In genomic region chr20:13298692-13299373, GRCh38 we compare ENCODE assay signal across 24 cellular contexts.
"Had no signal": no experiment of that assay in that cellular context is flagged by ENCODE, and none has a peak within 500 bp of the region (broad histone marks: within the 10 kb centered on the region; RNA-seq: fewer than 3 reads in every experiment).

No MANE protein-coding gene starts in this region.

- H3K9me3 ChIP-seq: esophagus squamous epithelium, tibial artery, upper lobe of right lung had no signal

- H3K9me3 Mint-ChIP-seq: central memory CD8-positive, alpha-beta T cell; dendritic cell treated with granulocyte-macrophage colony-stimulating factor and Interleukin-4, amounts not matched to agents 40 ng/mL and 50 ng/mL, for 4 days; memory B cell; natural killer cell; stimulated activated naive B cell treated with anti-CD40 and anti-IgM and Interleukin-4, amounts not matched to agents 10 μg/mL and 1 μg/mL and 100 μg/mL, for 72 hours; T-helper 1 cell treated with Interleukin-12 subunit alpha and Interleukin-12 subunit beta and Interleukin-4 antibody, amounts not matched to agents 30 μg/mL and 1 μg/mL, for 36 hours had no signal

- H3K4me3 Mint-ChIP-seq: activated naive CD8-positive, alpha-beta T cell; central memory CD8-positive, alpha-beta T cell; dendritic cell treated with granulocyte-macrophage colony-stimulating factor and Interleukin-4, amounts not matched to agents 40 ng/mL and 50 ng/mL, for 4 days; endodermal cell; memory B cell; natural killer cell; stimulated activated naive B cell treated with anti-CD40 and anti-IgM and Interleukin-4, amounts not matched to agents 10 μg/mL and 1 μg/mL and 100 μg/mL, for 72 hours; T-helper 1 cell treated with Interleukin-12 subunit alpha and Interleukin-12 subunit beta and Interleukin-4 antibody, amounts not matched to agents 30 μg/mL and 1 μg/mL, for 36 hours had no signal

- H3K27ac Mint-ChIP-seq: activated naive CD8-positive, alpha-beta T cell; dendritic cell treated with granulocyte-macrophage colony-stimulating factor and Interleukin-4, amounts not matched to agents 40 ng/mL and 50 ng/mL, for 4 days; endodermal cell; memory B cell; natural killer cell; stimulated activated naive B cell treated with anti-CD40 and anti-IgM and Interleukin-4, amounts not matched to agents 10 μg/mL and 1 μg/mL and 100 μg/mL, for 72 hours; T-helper 1 cell treated with Interleukin-12 subunit alpha and Interleukin-12 subunit beta and Interleukin-4 antibody, amounts not matched to agents 30 μg/mL and 1 μg/mL, for 36 hours had no signal

- H3K4me1 ChIP-seq: esophagus squamous epithelium, stomach, tibial artery, upper lobe of right lung had no signal

- H3K4me3 ChIP-seq: esophagus squamous epithelium, smooth muscle cell, stomach, tibial artery, upper lobe of right lung had no signal

- H3K27ac ChIP-seq: esophagus squamous epithelium, stomach, tibial artery, upper lobe of right lung, WERI-Rb-1 had no signal

- ATAC-seq: activated CD4-positive, CD25-positive, alpha-beta regulatory T cell treated with anti-CD3 and anti-CD28 coated beads, Interleukin-2, amount 50 U/mL, for 24 hours; natural killer cell; stimulated activated naive B cell treated with anti-CD40 and anti-IgM and Interleukin-4, amounts not matched to agents 10 μg/mL and 1 μg/mL and 100 μg/mL, for 72 hours; upper lobe of right lung had no signal

- H3K27me3 Mint-ChIP-seq: activated naive CD8-positive, alpha-beta T cell; central memory CD8-positive, alpha-beta T cell; dendritic cell treated with granulocyte-macrophage colony-stimulating factor and Interleukin-4, amounts not matched to agents 40 ng/mL and 50 ng/mL, for 4 days; stimulated activated naive B cell treated with anti-CD40 and anti-IgM and Interleukin-4, amounts not matched to agents 10 μg/mL and 1 μg/mL and 100 μg/mL, for 72 hours had no signal

- H3K36me3 Mint-ChIP-seq: memory B cell; natural killer cell; stimulated activated naive B cell treated with anti-CD40 and anti-IgM and Interleukin-4, amounts not matched to agents 10 μg/mL and 1 μg/mL and 100 μg/mL, for 72 hours had no signal

- DNase-seq: activated CD4-positive, alpha-beta T cell treated with anti-CD3 and anti-CD28 coated beads for 48 hours; activated CD4-positive, alpha-beta T cell treated with anti-CD3 and anti-CD28 coated beads, Interleukin-2, amount 50 U/mL, for 48 hours; activated CD8-positive, alpha-beta memory T cell treated with anti-CD3 and anti-CD28 coated beads for 24 hours; activated effector memory CD4-positive, alpha-beta T cell treated with Interleukin-2 at 50 U/mL for 16 hours; activated naive CD4-positive, alpha-beta T cell treated with Interleukin-2 at 50 U/mL for 16 hours; endodermal cell; esophagus squamous epithelium; natural killer cell; stimulated activated CD4-positive, alpha-beta T cell treated with anti-CD3 and anti-CD28 coated beads, Interleukin-1b, Interleukin-23, amount 100 ng/mL, for 48 hours; stimulated activated CD4-positive, alpha-beta T cell treated with anti-CD3 and anti-CD28 coated beads, Interleukin-4, amount 100 ng/mL, for 4 hours; stimulated activated CD8-positive, alpha-beta memory T cell treated with anti-CD3 and anti-CD28 coated beads, Interleukin-4, amount 100 ng/mL, for 48 hours; stimulated activated naive B cell treated with anti-CD40 and anti-IgM and Interleukin-4, amounts not matched to agents 10 μg/mL and 1 μg/mL and 100 μg/mL, for 72 hours; stomach; T-helper 9 cell; tibial artery; upper lobe of right lung; WERI-Rb-1 had no signal

- H3K4me1 Mint-ChIP-seq: central memory CD8-positive, alpha-beta T cell; memory B cell; natural killer cell; stimulated activated naive B cell treated with anti-CD40 and anti-IgM and Interleukin-4, amounts not matched to agents 10 μg/mL and 1 μg/mL and 100 μg/mL, for 72 hours had no signal

- H3K27me3 ChIP-seq: esophagus squamous epithelium, stomach, tibial artery, upper lobe of right lung had no signal
